ENCODE assay signal across 9 cellular contexts in the genomic region with DNA sequence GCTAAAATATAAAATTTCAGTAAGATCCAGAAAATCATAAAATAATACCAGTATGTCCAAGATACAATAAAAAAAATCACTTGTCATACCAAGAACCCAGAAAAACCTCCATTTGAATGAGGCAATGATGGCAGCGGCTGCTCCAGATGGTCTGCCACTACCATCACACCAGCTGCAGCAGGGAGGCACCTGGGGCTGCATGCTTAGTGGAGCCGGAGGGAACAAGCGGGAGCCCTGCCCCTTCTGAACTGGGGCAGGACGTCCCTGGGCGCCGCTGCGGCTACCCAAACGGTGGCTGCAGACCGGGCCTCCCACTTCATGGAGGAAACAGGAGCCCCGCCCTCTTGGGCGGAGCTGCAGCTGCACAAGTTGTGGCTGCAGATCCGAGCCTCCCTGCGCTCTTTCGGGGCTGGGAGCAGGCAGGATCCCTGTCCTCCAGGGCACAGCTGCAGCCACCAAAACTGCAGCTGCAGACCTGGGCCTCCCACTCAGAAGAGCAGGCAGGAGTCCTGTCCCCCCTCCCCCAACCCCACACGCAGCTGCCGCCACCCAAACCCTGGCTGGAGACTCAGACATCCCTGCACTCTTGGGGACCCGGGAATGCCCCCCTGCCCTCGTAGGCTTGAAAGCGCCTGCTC. TPM values are rescaled to one million over a fixed set of nuclear protein-coding genes. Genes with fewer than 3 reads are reported as not detected.
DNase-seq lines count a peak whose midpoint lies in the region; ATAC-seq lines count a peak whose summit lies in the region.
"Had no signal": no experiment of that assay in that cellular context is flagged by ENCODE, and none has a peak within 500 bp of the region (broad histone marks: within the 10 kb centered on the region; RNA-seq: fewer than 3 reads in every experiment).

No MANE protein-coding gene starts in this region.

- peaks cover 6% of the 10 kb centered on the region for H3K4me1 Mint-ChIP-seq in activated CD4-positive, alpha-beta memory T cell treated with anti-CD3 and anti-CD28 coated beads for 36 hours (ENCODE audit: low read depth)
- peaks cover 10 to 15% of the 10 kb centered on the region in 2 donors for H3K4me1 Mint-ChIP-seq in effector memory CD8-positive, alpha-beta T cell (ENCODE audit: low read depth in 2 of 2)

- H3K9me3 Mint-ChIP-seq in activated CD4-positive, alpha-beta memory T cell treated with anti-CD3 and anti-CD28 coated beads for 36 hours = no peaks in the 10 kb centered on the region
- no peaks in the 10 kb centered on the region for H3K9me3 Mint-ChIP-seq in effector memory CD8-positive, alpha-beta T cell

- no peak overlapping the region for H3K27ac Mint-ChIP-seq in activated CD4-positive, alpha-beta memory T cell treated with anti-CD3 and anti-CD28 coated beads for 36 hours
- H3K27ac Mint-ChIP-seq in effector memory CD8-positive, alpha-beta T cell = peak overlapping the region in 1 of 2 donors; percentile 68

- no peaks in the 10 kb centered on the region for H3K27me3 ChIP-seq in mononuclear cell (ENCODE audit: insufficient read depth, low read length)

- CTCF ChIA-PET in activated CD4-positive, alpha-beta memory T cell treated with anti-CD3 and anti-CD28 coated beads for 36 hours (lab: Charles Lee) = no interaction called here

- POLR2A ChIA-PET in activated CD4-positive, alpha-beta memory T cell treated with anti-CD3 and anti-CD28 coated beads for 36 hours (lab: Charles Lee) = interaction anchor here (1.5 kb wide), 1 partner anchor 11 kb away, joined by 4 read pairs; no protein-coding TSS in a partner anchor

- ATAC-seq in GM18858 (IDR thresholded peaks at IDR 0.05; ENCODE audit: unreplicated experiment) (peak; percentile 58), HG03108 (IDR thresholded peaks at IDR 0.05; ENCODE audit: unreplicated experiment) (peak; percentile 80)
- ATAC-seq in effector memory CD8-positive, alpha-beta T cell (replicated peaks) = peak; percentile 100

- intact Hi-C loops in activated CD4-positive, alpha-beta memory T cell treated with anti-CD3 and anti-CD28 coated beads for 36 hours (cut with micrococcal nuclease) = no loop called here

- peak overlapping the region; percentile 54 for H3K4me3 Mint-ChIP-seq in activated CD4-positive, alpha-beta memory T cell treated with anti-CD3 and anti-CD28 coated beads for 36 hours
- H3K4me3 Mint-ChIP-seq in effector memory CD8-positive, alpha-beta T cell = peak overlapping the region; percentile 77 to 79

- H3K9me3 ChIP-seq in mononuclear cell (ENCODE audit: low read depth, low read length) = no peaks in the 10 kb centered on the region

- H3K36me3 Mint-ChIP-seq in activated CD4-positive, alpha-beta memory T cell treated with anti-CD3 and anti-CD28 coated beads for 36 hours = no peaks in the 10 kb centered on the region
- H3K36me3 Mint-ChIP-seq in effector memory CD8-positive, alpha-beta T cell (ENCODE audit: insufficient read depth) = no peaks in the 10 kb centered on the region

- peak overlapping the region; percentile 23 for H3K4me3 ChIP-seq in mononuclear cell (ENCODE audit: low read length)

- peaks cover 17% of the 10 kb centered on the region for H3K4me1 ChIP-seq in mononuclear cell (ENCODE audit: insufficient read depth, low read length)

- DNase-seq in 8988T = peak; percentile 13
- peak; percentile 87 for DNase-seq in NCI-H510A (lab: John Stamatoyannopoulos, UW)
- DNase-seq in activated CD4-positive, alpha-beta memory T cell treated with anti-CD3 and anti-CD28 coated beads for 36 hours = peak; percentile 82
- peak; percentile 64 to 77 (median 71) for DNase-seq in effector memory CD8-positive, alpha-beta T cell
- DNase-seq in stimulated activated CD8-positive, alpha-beta memory T cell treated with anti-CD3 and anti-CD28 coated beads, Interleukin-4, amount 100 ng/mL, for 48 hours = peak; percentile 78

- no peaks in the 10 kb centered on the region for H3K27me3 Mint-ChIP-seq in activated CD4-positive, alpha-beta memory T cell treated with anti-CD3 and anti-CD28 coated beads for 36 hours
- no peaks in the 10 kb centered on the region for H3K27me3 Mint-ChIP-seq in effector memory CD8-positive, alpha-beta T cell

RNA-seq across cellular contexts. Expression of gene OR5AU1, which starts 36.1 kb away (rescaled TPM):
- total RNA-seq in activated CD4-positive, alpha-beta memory T cell treated with anti-CD3 and anti-CD28 coated beads for 36 hours = not detected
- total RNA-seq in mononuclear cell = not detected
- total RNA-seq: temporal lobe had no signal

Comparison
In these comparisons a context has a peak if more than half of its experiments do, and no peak if none do; other contexts are left out.
1. Peak in every context shown above with its lines: DNase-seq, ATAC-seq and H3K4me3 ChIP-seq.
2. DNase-seq: peak in every context shown above with its lines; median percentile 87 in NCI-H510A; 82 in activated CD4-positive, alpha-beta memory T cell treated with anti-CD3 and anti-CD28 coated beads for 36 hours; 78 in stimulated activated CD8-positive, alpha-beta memory T cell treated with anti-CD3 and anti-CD28 coated beads, Interleukin-4, amount 100 ng/mL, for 48 hours; 71 in effector memory CD8-positive, alpha-beta T cell; 13 in 8988T.